ENCODE assay signal across 10 cellular contexts in the genomic region with DNA sequence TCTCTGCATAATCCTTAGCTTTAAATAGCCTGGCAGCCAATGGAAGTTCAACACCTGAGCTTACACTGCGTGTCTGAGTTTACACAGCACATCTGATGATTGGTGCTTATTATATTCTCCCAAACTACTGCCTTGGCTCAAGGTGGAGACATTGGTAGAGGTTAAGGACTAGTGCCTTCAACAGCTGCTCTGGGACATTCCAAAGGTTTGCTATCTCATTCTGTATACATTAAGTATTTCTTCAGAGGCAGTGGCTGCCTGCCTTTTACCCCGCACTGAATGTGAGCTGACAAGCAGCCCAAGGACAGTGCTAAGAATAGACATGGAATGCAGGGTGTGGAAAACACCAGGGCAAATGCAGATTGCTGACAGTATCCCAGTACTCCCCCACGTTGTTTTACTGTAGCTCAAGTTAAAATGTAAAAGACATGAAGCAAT. TPM values are rescaled to one million over a fixed set of nuclear protein-coding genes. Genes with fewer than 3 reads are reported as not detected.
DNase-seq lines count a peak whose midpoint lies in the region; TF ChIP-seq lines count a peak whose summit lies in the region.
"Had no signal": no experiment of that assay in that cellular context is flagged by ENCODE, and none has a peak within 500 bp of the region (broad histone marks: within the 10 kb centered on the region; RNA-seq: fewer than 3 reads in every experiment).

No MANE protein-coding gene starts in this region.

- 0 out of 2 replicates have a peak, but pooled peaks cover 2% of the 10 kb centered on the region for H3K9me3 ChIP-seq in AG04450 (ENCODE audit: control insufficient read depth, insufficient read depth, low read length)

- no peaks in the 10 kb centered on the region for H3K27me3 ChIP-seq in AG04450 (ENCODE audit: control insufficient read depth, insufficient read depth, low read length)

- POLR2A ChIA-PET in AG04450 (lab: Yijun Ruan, JAX): interaction anchor here (1.0 to 1.6 kb wide), 2 partner anchors 13 to 32 kb away, joined by 7 to 12 read pairs; no protein-coding TSS in a partner anchor

- CTCF ChIA-PET in AG04450 (lab: Charles Lee): interaction anchor here (0.6 to 2.5 kb wide), 9 partner anchors 14 to 448 kb away, joined by 3 to 27 read pairs (median 5); no protein-coding TSS in a partner anchor

- H3K4me3 ChIP-seq in AG04450 (ENCODE audit: low read depth, low read length): no peak overlapping the region
- no peak overlapping the region for H3K4me3 ChIP-seq in fibroblast of mammary gland (ENCODE audit: control insufficient read depth, low read depth, low read length)

- TF ChIP-seq CTCF in AG04450 (IDR thresholded peaks at IDR 0.05; ENCODE audit: low read depth, low read length) (no peak), fibroblast of mammary gland (conservative IDR thresholded peaks at IDR 0.05; ENCODE audit: control insufficient read depth, insufficient read depth, low read depth, low read length) (no peak)

- H3K27ac ChIP-seq in AG04450 (ENCODE audit: low read depth, low read length): peak overlapping the region; percentile 71

- DNase-seq in AG04450 (ENCODE audit: low read depth, low spot score) (peak; percentile 72), OCI-M1 (lab: John Stamatoyannopoulos, UW) (peak; percentile 18), fibroblast of mammary gland (ENCODE audit: low read depth) (peak; percentile 44), myocyte (ENCODE audit: low read depth) (peak; percentile 95), SHP77 treated with DMSO at 0.1 percent for 48 hours (lab: John Stamatoyannopoulos, UW) (no peak), dermis blood vessel endothelial cell (no peak), DMS153 (lab: John Stamatoyannopoulos, UW) (no peak), NCI-H187 treated with DMSO at 0.1 percent for 48 hours (lab: John Stamatoyannopoulos, UW) (no peak)
- DNase-seq: activated naive CD4-positive, alpha-beta T cell treated with Interleukin-2 at 50 U/mL for 16 hours; CD4-positive, CD25-positive, alpha-beta regulatory T cell had no signal

RNA-seq across cellular contexts. Expression of a gene that starts 1.6 kb away (rescaled TPM):
- 0.62 and 0.67 TPM in 2 replicates for polyA plus RNA-seq in AG04450 (2011; rRNA removed)
- polyA minus RNA-seq in AG04450 (2011; rRNA and poly(A)+ RNA removed): 0.32 TPM in 1 of 2 replicates, not detected in the other
- total RNA-seq in myocyte (270 and 498 TPM in 2 replicates), dermis blood vessel endothelial cell (not detected in 2 replicates)
- polyA plus RNA-seq in myocyte (2012): 104 TPM
- total RNA-seq: CD4-positive, CD25-positive, alpha-beta regulatory T cell had no signal
- polyA plus RNA-seq: CD4-positive, CD25-positive, alpha-beta regulatory T cell had no signal

Comparison
In these comparisons a context has a peak if more than half of its experiments do, and no peak if none do; other contexts are left out.
1. DNase-seq: peak in AG04450 (single experiment), OCI-M1 (single experiment), fibroblast of mammary gland (single experiment) and myocyte (single experiment); none in SHP77 treated with DMSO at 0.1 percent for 48 hours (single experiment), dermis blood vessel endothelial cell (single experiment), DMS153 (single experiment) and NCI-H187 treated with DMSO at 0.1 percent for 48 hours (single experiment).
2. RNA of a gene that starts 1.6 kb away (total RNA-seq): 270 to 498 TPM in myocyte; not detected in dermis blood vessel endothelial cell; every median in the first group is over 100 times any median in the second.